38 cellular contexts compared by ENCODE assay signal in genomic region chr4:19155568-19155967, GRCh38.
"Had no signal": no experiment of that assay in that cellular context is flagged by ENCODE, and none has a peak within 500 bp of the region (broad histone marks: within the 10 kb centered on the region; RNA-seq: fewer than 3 reads in every experiment).

No MANE protein-coding gene starts in this region.

- H3K4me1 ChIP-seq: adrenal gland, ascending aorta had no signal

- H3K4me1 Mint-ChIP-seq: activated B cell treated with CpG ODN at 0.5 μM for 24 hours; activated CD4-positive, alpha-beta T cell treated with anti-CD3 and anti-CD28 coated beads, Interleukin-2, amount 10 ng/mL, durations not matched to agents 24 days and 14 days; activated naive CD8-positive, alpha-beta T cell treated with anti-CD3 and anti-CD28 coated beads for 36 hours; activated T-helper 17 cell treated with anti-CD3 and anti-CD28 coated beads, Interleukin-2, amount 50 U/mL, for 72 hours; central memory CD8-positive, alpha-beta T cell had no signal

- H3K27me3 ChIP-seq: adrenal gland, ascending aorta, cardiac muscle cell had no signal

- ATAC-seq: activated CD8-positive, alpha-beta T cell treated with anti-CD3 and anti-CD28 coated beads for 36 hours; activated naive CD4-positive, alpha-beta T cell treated with anti-CD3 and anti-CD28 coated beads, Interleukin-2, amount 50 U/mL, for 72 hours; activated T-cell treated with anti-CD3 and anti-CD28 coated beads, Interleukin-2, amount 50 U/mL, for 4 hours; activated T-cell treated with anti-CD3 and anti-CD28 coated beads, Interleukin-2, amount 50 U/mL, for 72 hours; activated T-helper 17 cell treated with anti-CD3 and anti-CD28 coated beads, Interleukin-2, amount 50 U/mL, for 72 hours had no signal

- H3K27ac ChIP-seq: adrenal gland, ascending aorta, cardiac muscle cell, VCaP had no signal

- H3K4me3 Mint-ChIP-seq: activated B cell treated with CpG ODN at 0.5 μM for 24 hours; activated CD4-positive, alpha-beta T cell treated with anti-CD3 and anti-CD28 coated beads, Interleukin-2, amount 10 ng/mL, durations not matched to agents 24 days and 14 days; activated CD8-positive, alpha-beta T cell treated with anti-CD3 and anti-CD28 coated beads for 36 hours; activated naive CD4-positive, alpha-beta T cell treated with anti-CD3 and anti-CD28 coated beads for 36 hours; activated naive CD8-positive, alpha-beta T cell treated with anti-CD3 and anti-CD28 coated beads for 36 hours; activated T-cell treated with anti-CD3 and anti-CD28 coated beads, Interleukin-2, amount 50 U/mL, for 4 hours; activated T-cell treated with anti-CD3 and anti-CD28 coated beads, Interleukin-2, amount 50 U/mL, for 72 hours; activated T-helper 1 cell treated with anti-CD3 and anti-CD28 coated beads, Interleukin-12 subunit alpha, Interleukin-12 subunit beta, Interleukin-2, Interleukin-4 antibody, amounts not matched to agents 30 ng/mL and 10 ng/mL and 1 ng/mL, durations not matched to agents 14 hours and 24 hours and 36 hours; activated T-helper 17 cell treated with anti-CD3 and anti-CD28 coated beads, Interleukin-2, amount 50 U/mL, for 72 hours; brain; central memory CD8-positive, alpha-beta T cell; T-helper 1 cell treated with Interleukin-12 subunit alpha and Interleukin-12 subunit beta and Interleukin-4 antibody, amounts not matched to agents 30 μg/mL and 1 μg/mL, for 36 hours; T-helper 2 cell treated with Interferon-gamma antibody and Interleukin-4, amounts not matched to agents 5 μg/mL and 100 μg/mL, for 36 hours had no signal

- FAIRE-seq: bronchial epithelial cell, colon, TTC549 had no signal

- DNase-seq: activated B cell treated with CpG ODN at 0.5 μM for 24 hours; activated CD4-positive, alpha-beta T cell treated with anti-CD3 and anti-CD28 coated beads for 4 hours; activated CD4-positive, alpha-beta T cell treated with anti-CD3 and anti-CD28 coated beads, Interleukin-2, amount 10 ng/mL, durations not matched to agents 24 days and 14 days; activated CD4-positive, alpha-beta T cell treated with anti-CD3 and anti-CD28 coated beads, Interleukin-2, amount 50 U/mL, for 1 hour; activated CD4-positive, alpha-beta T cell treated with anti-CD3 and anti-CD28 coated beads, Interleukin-2, amount 50 U/mL, for 4 hours; activated CD4-positive, CD25-positive, alpha-beta regulatory T cell treated with anti-CD3 and anti-CD28 coated beads, Interleukin-2, amount 50 U/mL, for 72 hours; activated CD8-positive, alpha-beta memory T cell treated with anti-CD3 and anti-CD28 coated beads, Interleukin-2, amount 50 U/mL, for 4 hours; activated CD8-positive, alpha-beta T cell treated with anti-CD3 and anti-CD28 coated beads for 36 hours; activated effector memory CD4-positive, alpha-beta T cell treated with anti-CD3 and anti-CD28 coated beads, Interleukin-2, amount 50 U/mL, for 16 hours; activated gamma-delta T cell treated with Interleukin-2 at 50 U/mL for 16 hours; activated naive CD4-positive, alpha-beta T cell; activated naive CD4-positive, alpha-beta T cell treated with anti-CD3 and anti-CD28 coated beads for 36 hours; activated naive CD4-positive, alpha-beta T cell treated with anti-CD3 and anti-CD28 coated beads, Interleukin-2, amount 50 U/mL, for 16 hours; activated naive CD8-positive, alpha-beta T cell treated with anti-CD3 and anti-CD28 coated beads for 36 hours; activated T-cell treated with anti-CD3 and anti-CD28 coated beads for 4 hours; activated T-cell treated with anti-CD3 and anti-CD28 coated beads, Interleukin-2, amount 50 U/mL, for 1 hour; activated T-cell treated with anti-CD3 and anti-CD28 coated beads, Interleukin-2, amount 50 U/mL, for 4 hours; activated T-cell treated with anti-CD3 and anti-CD28 coated beads, Interleukin-2, amount 50 U/mL, for 72 hours; adrenal gland; amygdala; anterior cingulate cortex; caudate nucleus; cerebellar nuclear complex; T-helper 2 cell; T-helper 9 cell had no signal

- H3K9me3 ChIP-seq: adrenal gland had no signal

- H3K27me3 Mint-ChIP-seq: activated B cell treated with CpG ODN at 0.5 μM for 24 hours; activated CD4-positive, alpha-beta T cell treated with anti-CD3 and anti-CD28 coated beads, Interleukin-2, amount 10 ng/mL, durations not matched to agents 24 days and 14 days; activated CD8-positive, alpha-beta T cell treated with anti-CD3 and anti-CD28 coated beads for 36 hours; activated naive CD8-positive, alpha-beta T cell treated with anti-CD3 and anti-CD28 coated beads for 36 hours; activated T-helper 17 cell treated with anti-CD3 and anti-CD28 coated beads, Interleukin-2, amount 50 U/mL, for 72 hours; central memory CD8-positive, alpha-beta T cell had no signal

- H3K36me3 ChIP-seq: adrenal gland, ascending aorta, cardiac muscle cell had no signal

- H3K36me3 Mint-ChIP-seq: activated naive CD8-positive, alpha-beta T cell treated with anti-CD3 and anti-CD28 coated beads for 36 hours had no signal

- H3K4me3 ChIP-seq: adrenal gland, ascending aorta, cardiac muscle cell had no signal

- H3K27ac Mint-ChIP-seq: activated B cell treated with CpG ODN at 0.5 μM for 24 hours; activated CD4-positive, alpha-beta T cell treated with anti-CD3 and anti-CD28 coated beads, Interleukin-2, amount 10 ng/mL, durations not matched to agents 24 days and 14 days; activated CD8-positive, alpha-beta T cell treated with anti-CD3 and anti-CD28 coated beads for 36 hours; activated naive CD4-positive, alpha-beta T cell treated with anti-CD3 and anti-CD28 coated beads for 36 hours; activated naive CD4-positive, alpha-beta T cell treated with anti-CD3 and anti-CD28 coated beads, Interleukin-2, amount 50 U/mL, for 72 hours; activated T-cell treated with anti-CD3 and anti-CD28 coated beads, Interleukin-2, amount 50 U/mL, for 72 hours; activated T-helper 1 cell treated with anti-CD3 and anti-CD28 coated beads, Interleukin-12 subunit alpha, Interleukin-12 subunit beta, Interleukin-2, Interleukin-4 antibody, amounts not matched to agents 30 ng/mL and 10 ng/mL and 1 ng/mL, durations not matched to agents 14 hours and 24 hours and 36 hours; activated T-helper 17 cell treated with anti-CD3 and anti-CD28 coated beads, Interleukin-2, amount 50 U/mL, for 72 hours; brain; T-helper 1 cell treated with Interleukin-12 subunit alpha and Interleukin-12 subunit beta and Interleukin-4 antibody, amounts not matched to agents 30 μg/mL and 1 μg/mL, for 36 hours; T-helper 2 cell treated with Interferon-gamma antibody and Interleukin-4, amounts not matched to agents 5 μg/mL and 100 μg/mL, for 36 hours had no signal
